In the genomic region with DNA sequence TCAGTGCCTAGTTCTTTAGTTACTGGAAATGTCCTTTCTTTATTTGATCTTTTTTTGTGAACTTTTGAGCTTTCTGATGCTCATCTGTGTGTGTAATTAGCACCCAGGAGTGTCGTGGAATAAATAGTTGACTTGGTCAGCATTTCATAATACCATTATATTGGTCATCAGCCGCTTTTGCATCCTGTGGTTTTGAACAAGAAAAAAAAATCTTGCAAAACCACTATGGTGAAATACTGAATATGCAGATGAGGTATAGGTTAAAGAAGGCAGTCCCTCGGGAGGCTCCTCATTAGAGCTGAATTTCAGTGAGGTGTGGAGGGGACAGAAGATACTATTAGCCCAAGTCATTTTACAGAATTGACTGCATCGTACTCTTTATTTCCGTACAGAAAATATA, we compare ENCODE assay signal across 11 cellular contexts.
A peak's percentile ranks its signal among the peaks of the same experiment; 100 is the strongest.
DNase-seq lines count a peak whose midpoint lies in the region; ATAC-seq and TF ChIP-seq lines count a peak whose summit lies in the region.
"Had no signal": no experiment of that assay in that cellular context is flagged by ENCODE, and none has a peak within 500 bp of the region (broad histone marks: within the 10 kb centered on the region; RNA-seq: fewer than 3 reads in every experiment).

No MANE protein-coding gene starts in this region.

- H3K4me1 ChIP-seq in adipocyte (ENCODE audit: control insufficient read depth, insufficient read depth, low read length), result peaks cover 94% of the 10 kb centered on the region

- H3K27me3 ChIP-seq in adipocyte (replicated peaks; ENCODE audit: control insufficient read depth, insufficient read depth, low read length), result no peaks in the 10 kb centered on the region

- no peaks in the 10 kb centered on the region for H3K36me3 ChIP-seq in adipocyte (ENCODE audit: control insufficient read depth, insufficient read depth, low read length, severe bottlenecking)

- H3K36me3 Mint-ChIP-seq in type B pancreatic cell, result peaks cover 12% of the 10 kb centered on the region

- no peak for TF ChIP-seq CTCF in type B pancreatic cell (conservative IDR thresholded peaks at IDR 0.05)

- H3K9me3 Mint-ChIP-seq in type B pancreatic cell, result no peaks in the 10 kb centered on the region
- H3K9me3 Mint-ChIP-seq: neural crest cell had no signal

- H3K9me3 ChIP-seq in adipocyte (ENCODE audit: control insufficient read depth, low read length), result no peaks in the 10 kb centered on the region

- no peak for TF ChIP-seq POLR2A in GM18505 (IDR thresholded peaks at IDR 0.05; ENCODE audit: borderline replicate concordance, extremely low read depth, insufficient read depth, insufficient read length)

- no peak overlapping the region for H3K4me3 Mint-ChIP-seq in type B pancreatic cell
- H3K4me3 Mint-ChIP-seq: neural crest cell had no signal

- H3K9ac ChIP-seq in adipocyte (ENCODE audit: low read length), result peak overlapping the region; percentile 72

- ATAC-seq in GM18505 (IDR thresholded peaks at IDR 0.05; ENCODE audit: unreplicated experiment), result no peak
- ATAC-seq: Right ventricle myocardium inferior had no signal

- H3K27me3 Mint-ChIP-seq in type B pancreatic cell, result no peaks in the 10 kb centered on the region

- H3K4me3 ChIP-seq in adipocyte (ENCODE audit: low read length), result peak overlapping the region; percentile 26

- peak; percentile 23 for DNase-seq in NK-92 treated with Interleukin-12 subunit alpha and Interleukin-12 subunit beta, amount 100 ng/mL, for 24 hours (lab: John Stamatoyannopoulos, UW)
- DNase-seq in NK-92 (lab: John Stamatoyannopoulos, UW; ENCODE audit: unreplicated experiment) (no peak), adipocyte (ENCODE audit: low read depth) (peak; percentile 80), kidney tubule cell (ENCODE audit: low spot score) (peak; percentile 40), type B pancreatic cell (ENCODE audit: extremely low spot score, unreplicated experiment) (no peak), mesenteric fat pad (ENCODE audit: low spot score) (no peak)
- no peak for DNase-seq in activated naive CD4-positive, alpha-beta T cell treated with anti-CD3 and anti-CD28 coated beads, Interleukin-2, amount 50 U/mL, for 16 hours
- DNase-seq: activated CD8-positive, alpha-beta memory T cell treated with anti-CD3 and anti-CD28 coated beads, Interleukin-2, amount 50 U/mL, for 4 hours had no signal

- peak overlapping the region; percentile 3 for H3K27ac Mint-ChIP-seq in type B pancreatic cell

- H3K4me1 Mint-ChIP-seq in type B pancreatic cell (ENCODE audit: unreplicated experiment), result peaks cover 63% of the 10 kb centered on the region

Comparison
In these comparisons a context has a peak if more than half of its experiments do, and no peak if none do; other contexts are left out.
1. DNase-seq: peak in NK-92 treated with Interleukin-12 subunit alpha and Interleukin-12 subunit beta, amount 100 ng/mL, for 24 hours (single experiment), adipocyte (single experiment) and kidney tubule cell (single experiment); none in NK-92 (single experiment), type B pancreatic cell (single experiment), mesenteric fat pad (single experiment) and activated naive CD4-positive, alpha-beta T cell treated with anti-CD3 and anti-CD28 coated beads, Interleukin-2, amount 50 U/mL, for 16 hours (single experiment).